24 cellular contexts compared by ENCODE assay signal in genomic region chr15:40254452-40254851, GRCh38. TPM values are rescaled to one million over a fixed set of nuclear protein-coding genes. Genes with fewer than 3 reads are reported as not detected.
"Had no signal": no experiment of that assay in that cellular context is flagged by ENCODE, and none has a peak within 500 bp of the region (broad histone marks: within the 10 kb centered on the region; RNA-seq: fewer than 3 reads in every experiment).

No MANE protein-coding gene starts in this region.

- H3K4me1 ChIP-seq: parathyroid adenoma had no signal

- H3K27ac Mint-ChIP-seq: activated naive CD4-positive, alpha-beta T cell treated with anti-CD3 and anti-CD28 coated beads, Interleukin-2, amount 50 U/mL, for 24 hours; activated T-cell treated with anti-CD3 and anti-CD28 coated beads, Interleukin-2, amount 50 U/mL, for 72 hours; naive thymus-derived CD4-positive, alpha-beta T cell; stimulated activated naive CD8-positive, alpha-beta T cell treated with anti-CD3 and anti-CD28 coated beads, Interleukin-15, amount 100 ng/mL, for 72 hours; T-helper 1 cell treated with Interleukin-12 subunit alpha and Interleukin-12 subunit beta and Interleukin-4 antibody, amounts not matched to agents 30 μg/mL and 1 μg/mL, for 36 hours had no signal

- H3K36me3 ChIP-seq: ascending aorta, gastroesophageal sphincter, heart left ventricle, upper lobe of left lung had no signal

- H3K36me3 Mint-ChIP-seq: activated naive CD4-positive, alpha-beta T cell treated with anti-CD3 and anti-CD28 coated beads, Interleukin-2, amount 50 U/mL, for 24 hours; naive thymus-derived CD4-positive, alpha-beta T cell had no signal

- H3K27ac ChIP-seq: ascending aorta, gastroesophageal sphincter, heart left ventricle, parathyroid adenoma, upper lobe of left lung had no signal

- DNase-seq: activated CD4-positive, alpha-beta T cell treated with anti-CD3 and anti-CD28 coated beads, Interleukin-2, amount 50 U/mL, for 1 hour; activated CD4-positive, CD25-positive, alpha-beta regulatory T cell treated with anti-CD3 and anti-CD28 coated beads, Interleukin-2, amount 50 U/mL, for 72 hours; activated CD8-positive, alpha-beta memory T cell treated with anti-CD3 and anti-CD28 coated beads for 24 hours; activated gamma-delta T cell; activated T-cell treated with anti-CD3 and anti-CD28 coated beads, Interleukin-2, amount 50 U/mL, for 72 hours; cerebellar nuclear complex; cortex of kidney; effector CD4-positive, alpha-beta T cell; mesenchymal stem cell; naive thymus-derived CD4-positive, alpha-beta T cell; stimulated activated CD4-positive, alpha-beta T cell treated with anti-CD3 and anti-CD28 coated beads, Interleukin-4, amount 100 ng/mL, for 1 hour; stimulated activated naive CD8-positive, alpha-beta T cell treated with anti-CD3 and anti-CD28 coated beads, Interleukin-15, amount 100 ng/mL, for 72 hours; upper lobe of left lung had no signal

- H3K9me3 ChIP-seq: ascending aorta, gastroesophageal sphincter, heart left ventricle, upper lobe of left lung had no signal

- ATAC-seq: activated T-cell treated with anti-CD3 and anti-CD28 coated beads, Interleukin-2, amount 50 U/mL, for 72 hours; esophagus mucosa; gastroesophageal sphincter; heart left ventricle; naive thymus-derived CD4-positive, alpha-beta T cell; sciatic nerve; stimulated activated naive CD8-positive, alpha-beta T cell treated with anti-CD3 and anti-CD28 coated beads, Interleukin-15, amount 100 ng/mL, for 72 hours had no signal

- H3K27me3 ChIP-seq: ascending aorta had no signal

- H3K9me3 Mint-ChIP-seq: activated naive CD4-positive, alpha-beta T cell treated with anti-CD3 and anti-CD28 coated beads, Interleukin-2, amount 50 U/mL, for 24 hours; activated T-cell treated with anti-CD3 and anti-CD28 coated beads, Interleukin-2, amount 50 U/mL, for 72 hours; naive thymus-derived CD4-positive, alpha-beta T cell; stimulated activated naive CD8-positive, alpha-beta T cell treated with anti-CD3 and anti-CD28 coated beads, Interleukin-15, amount 100 ng/mL, for 72 hours; T-helper 1 cell treated with Interleukin-12 subunit alpha and Interleukin-12 subunit beta and Interleukin-4 antibody, amounts not matched to agents 30 μg/mL and 1 μg/mL, for 36 hours had no signal

- H3K4me3 ChIP-seq: ascending aorta, gastroesophageal sphincter, heart left ventricle, smooth muscle cell had no signal

RNA-seq across cellular contexts. Expression of gene PAK6, which starts 15.6 kb away (rescaled TPM):
- total RNA-seq: ascending aorta had no signal
- polyA plus RNA-seq: naive thymus-derived CD4-positive, alpha-beta T cell had no signal

RNA-seq across cellular contexts. Expression of gene ANKRD63, which starts 28.4 kb away (rescaled TPM):
- total RNA-seq: activated T-cell treated with anti-CD3 and anti-CD28 coated beads, Interleukin-2, amount 50 U/mL, for 72 hours; ascending aorta; esophagus mucosa; liver; sciatic nerve; smooth muscle cell had no signal
- polyA plus RNA-seq: adipose tissue; heart left ventricle; liver; naive thymus-derived CD4-positive, alpha-beta T cell; smooth muscle cell had no signal

RNA-seq across cellular contexts. Expression of gene PLCB2, which starts 53.3 kb away (rescaled TPM):
- polyA plus RNA-seq: smooth muscle cell had no signal
